1 cellular context compared by ENCODE assay signal in the genomic region with DNA sequence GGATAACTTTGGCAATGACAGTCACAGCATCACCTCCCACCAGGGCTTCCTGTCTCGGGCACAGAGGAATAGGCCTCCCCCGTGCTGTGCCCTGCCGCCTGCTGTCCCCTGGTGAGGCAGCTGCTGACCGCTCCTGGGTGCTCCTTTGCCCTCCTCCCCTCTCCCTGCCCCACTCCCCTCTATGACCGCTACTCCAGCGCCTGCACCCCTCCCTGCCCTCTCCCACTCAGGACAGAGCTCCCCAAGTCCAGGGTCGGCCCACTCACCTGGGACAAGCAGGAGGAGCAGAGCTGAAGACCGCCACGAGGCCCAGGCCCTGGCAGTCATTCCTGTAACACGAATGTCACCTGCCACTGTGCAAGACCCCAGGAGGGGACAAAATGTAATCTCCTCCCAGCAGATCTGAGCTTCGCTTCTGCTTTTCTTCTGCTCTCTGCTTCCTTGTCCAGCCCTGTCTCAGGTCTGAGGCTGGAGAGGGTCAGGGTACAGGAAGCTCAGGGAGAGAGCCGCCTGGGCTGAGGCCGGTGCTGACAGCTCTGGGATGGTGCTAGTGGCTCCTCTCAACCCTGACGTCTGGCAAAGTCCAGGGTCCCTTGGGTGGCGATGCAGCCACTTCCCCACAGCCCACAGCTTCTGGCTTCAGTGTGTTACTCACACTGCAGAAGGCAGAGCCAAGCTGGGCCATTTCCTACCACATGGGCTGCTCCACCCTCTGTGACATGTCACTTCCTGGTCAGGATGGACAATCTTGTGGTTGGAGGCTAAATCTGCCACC.
A peak's percentile ranks its signal among the peaks of the same experiment; 100 is the strongest.
TF ChIP-seq lines count a peak whose summit lies in the region.

A gene (minus strand): TSS at position 660 of the 775 bp plus-strand sequence. CDS start 333 bp downstream, at position 327.

TF ChIP-seq in K562, 482 proteins besides CTCF, POLR2A, EP300 and RAD21 (continued from another document):
- TF ChIP-seq, protein P1, sequence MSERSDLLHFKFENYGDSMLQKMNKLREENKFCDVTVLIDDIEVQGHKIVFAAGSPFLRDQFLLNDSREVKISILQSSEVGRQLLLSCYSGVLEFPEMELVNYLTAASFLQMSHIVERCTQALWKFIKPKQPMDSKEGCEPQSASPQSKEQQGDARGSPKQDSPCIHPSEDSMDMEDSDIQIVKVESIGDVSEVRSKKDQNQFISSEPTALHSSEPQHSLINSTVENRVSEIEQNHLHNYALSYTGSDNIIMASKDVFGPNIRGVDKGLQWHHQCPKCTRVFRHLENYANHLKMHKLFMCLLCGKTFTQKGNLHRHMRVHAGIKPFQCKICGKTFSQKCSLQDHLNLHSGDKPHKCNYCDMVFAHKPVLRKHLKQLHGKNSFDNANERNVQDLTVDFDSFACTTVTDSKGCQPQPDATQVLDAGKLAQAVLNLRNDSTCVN (CRISPR knock-in tag; IDR thresholded peaks at IDR 0.05) = no peak
- 0 out of 2 replicates have a peak, but pooled peaks have one; percentile 7 for TF ChIP-seq CREM (IDR thresholded peaks at IDR 0.05; ENCODE audit: low read depth)
- TF ChIP-seq GABPA (tag; conservative IDR thresholded peaks at IDR 0.05; ENCODE audit: low read depth) = peak; percentile 60
- TF ChIP-seq CBX1 (IDR thresholded peaks at IDR 0.05; ENCODE audit: low read depth) = no peak
- TF ChIP-seq ZNF175 (CRISPR knock-in tag; IDR thresholded peaks at IDR 0.05; ENCODE audit: low read depth) = peak; percentile 31; the same call in 1 of the 2 replicates
- no peak for TF ChIP-seq HDAC6 (IDR thresholded peaks at IDR 0.05; ENCODE audit: low read depth, low read length)
- TF ChIP-seq, protein P2, sequence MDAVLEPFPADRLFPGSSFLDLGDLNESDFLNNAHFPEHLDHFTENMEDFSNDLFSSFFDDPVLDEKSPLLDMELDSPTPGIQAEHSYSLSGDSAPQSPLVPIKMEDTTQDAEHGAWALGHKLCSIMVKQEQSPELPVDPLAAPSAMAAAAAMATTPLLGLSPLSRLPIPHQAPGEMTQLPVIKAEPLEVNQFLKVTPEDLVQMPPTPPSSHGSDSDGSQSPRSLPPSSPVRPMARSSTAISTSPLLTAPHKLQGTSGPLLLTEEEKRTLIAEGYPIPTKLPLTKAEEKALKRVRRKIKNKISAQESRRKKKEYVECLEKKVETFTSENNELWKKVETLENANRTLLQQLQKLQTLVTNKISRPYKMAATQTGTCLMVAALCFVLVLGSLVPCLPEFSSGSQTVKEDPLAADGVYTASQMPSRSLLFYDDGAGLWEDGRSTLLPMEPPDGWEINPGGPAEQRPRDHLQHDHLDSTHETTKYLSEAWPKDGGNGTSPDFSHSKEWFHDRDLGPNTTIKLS (IDR thresholded peaks at IDR 0.05; ENCODE audit: borderline replicate concordance, low read depth) = no peak
- TF ChIP-seq, protein P3, sequence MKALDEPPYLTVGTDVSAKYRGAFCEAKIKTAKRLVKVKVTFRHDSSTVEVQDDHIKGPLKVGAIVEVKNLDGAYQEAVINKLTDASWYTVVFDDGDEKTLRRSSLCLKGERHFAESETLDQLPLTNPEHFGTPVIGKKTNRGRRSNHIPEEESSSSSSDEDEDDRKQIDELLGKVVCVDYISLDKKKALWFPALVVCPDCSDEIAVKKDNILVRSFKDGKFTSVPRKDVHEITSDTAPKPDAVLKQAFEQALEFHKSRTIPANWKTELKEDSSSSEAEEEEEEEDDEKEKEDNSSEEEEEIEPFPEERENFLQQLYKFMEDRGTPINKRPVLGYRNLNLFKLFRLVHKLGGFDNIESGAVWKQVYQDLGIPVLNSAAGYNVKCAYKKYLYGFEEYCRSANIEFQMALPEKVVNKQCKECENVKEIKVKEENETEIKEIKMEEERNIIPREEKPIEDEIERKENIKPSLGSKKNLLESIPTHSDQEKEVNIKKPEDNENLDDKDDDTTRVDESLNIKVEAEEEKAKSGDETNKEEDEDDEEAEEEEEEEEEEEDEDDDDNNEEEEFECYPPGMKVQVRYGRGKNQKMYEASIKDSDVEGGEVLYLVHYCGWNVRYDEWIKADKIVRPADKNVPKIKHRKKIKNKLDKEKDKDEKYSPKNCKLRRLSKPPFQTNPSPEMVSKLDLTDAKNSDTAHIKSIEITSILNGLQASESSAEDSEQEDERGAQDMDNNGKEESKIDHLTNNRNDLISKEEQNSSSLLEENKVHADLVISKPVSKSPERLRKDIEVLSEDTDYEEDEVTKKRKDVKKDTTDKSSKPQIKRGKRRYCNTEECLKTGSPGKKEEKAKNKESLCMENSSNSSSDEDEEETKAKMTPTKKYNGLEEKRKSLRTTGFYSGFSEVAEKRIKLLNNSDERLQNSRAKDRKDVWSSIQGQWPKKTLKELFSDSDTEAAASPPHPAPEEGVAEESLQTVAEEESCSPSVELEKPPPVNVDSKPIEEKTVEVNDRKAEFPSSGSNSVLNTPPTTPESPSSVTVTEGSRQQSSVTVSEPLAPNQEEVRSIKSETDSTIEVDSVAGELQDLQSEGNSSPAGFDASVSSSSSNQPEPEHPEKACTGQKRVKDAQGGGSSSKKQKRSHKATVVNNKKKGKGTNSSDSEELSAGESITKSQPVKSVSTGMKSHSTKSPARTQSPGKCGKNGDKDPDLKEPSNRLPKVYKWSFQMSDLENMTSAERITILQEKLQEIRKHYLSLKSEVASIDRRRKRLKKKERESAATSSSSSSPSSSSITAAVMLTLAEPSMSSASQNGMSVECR (CRISPR knock-in tag; IDR thresholded peaks at IDR 0.05) = no peak
- TF ChIP-seq ZNF224 (CRISPR knock-in tag; IDR thresholded peaks at IDR 0.05) = no peak
- no peak for TF ChIP-seq MEF2A (IDR thresholded peaks at IDR 0.05; ENCODE audit: control insufficient read depth, low read depth, low read length)
- no peak for TF ChIP-seq HLTF (IDR thresholded peaks at IDR 0.05)
- no peak for TF ChIP-seq ZNF41 (CRISPR knock-in tag; conservative IDR thresholded peaks at IDR 0.05)
- 0 out of 2 replicates have a peak, but pooled peaks have one; percentile 38 for TF ChIP-seq ZBTB17 (CRISPR knock-in tag; IDR thresholded peaks at IDR 0.05)
- no peak for TF ChIP-seq ZNF764 (CRISPR knock-in tag; IDR thresholded peaks at IDR 0.05; ENCODE audit: low read depth)
